19 cellular contexts compared by ENCODE assay signal in the genomic region with DNA sequence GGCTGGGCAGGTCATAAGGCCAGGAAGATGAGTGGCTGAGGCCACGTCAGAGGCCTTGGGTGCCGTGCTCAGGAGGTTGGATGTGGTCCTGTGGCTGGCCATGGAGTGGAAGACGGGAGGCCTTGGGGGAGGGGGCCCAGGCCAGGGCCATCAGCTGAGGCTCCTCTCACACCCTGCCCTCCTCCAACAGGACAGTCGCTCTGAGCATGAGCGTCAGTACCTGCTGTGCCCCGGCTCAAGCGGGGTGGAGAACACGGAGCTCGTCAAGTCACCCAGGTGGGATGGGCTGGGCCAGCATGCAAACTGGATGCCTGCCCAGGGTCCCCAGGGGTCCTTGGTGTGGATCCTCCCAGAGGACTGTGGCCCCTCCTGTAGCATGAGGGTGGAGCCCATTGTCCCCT.
"Had no signal": no experiment of that assay in that cellular context is flagged by ENCODE, and none has a peak within 500 bp of the region (broad histone marks: within the 10 kb centered on the region; RNA-seq: fewer than 3 reads in every experiment).

No MANE protein-coding gene starts in this region.

- H3K27ac ChIP-seq: body of pancreas, colonic mucosa, neural progenitor cell, pancreas, SK-N-MC, transverse colon had no signal

- H3K4me2 ChIP-seq: neural progenitor cell had no signal

- H3K9ac ChIP-seq: neural progenitor cell had no signal

- H3K27me3 ChIP-seq: body of pancreas, colonic mucosa, neural progenitor cell, pancreas, transverse colon had no signal

- H3K36me3 ChIP-seq: neural progenitor cell had no signal

- H3K9me3 Mint-ChIP-seq: activated naive CD8-positive, alpha-beta T cell treated with anti-CD3 and anti-CD28 coated beads for 36 hours; activated T-cell treated with anti-CD3 and anti-CD28 coated beads, Interleukin-2, amount 50 U/mL, for 4 hours; neural progenitor cell; stimulated activated memory B cell treated with anti-CD40 and anti-IgM and Interleukin-4, amounts not matched to agents 10 μg/mL and 1 μg/mL and 100 μg/mL, for 72 hours; T-cell had no signal

- H2AFZ ChIP-seq: neural progenitor cell had no signal

- DNase-seq: activated effector memory CD4-positive, alpha-beta T cell treated with Interleukin-2 at 50 U/mL for 16 hours; activated naive CD8-positive, alpha-beta T cell treated with anti-CD3 and anti-CD28 coated beads for 36 hours; activated T-cell treated with anti-CD3 and anti-CD28 coated beads, Interleukin-2, amount 50 U/mL, for 4 hours; amygdala; caudate nucleus; colonic mucosa; effector CD4-positive, alpha-beta T cell; foreskin fibroblast; hypothalamus; kidney glomerular epithelial cell; Right ventricle myocardium superior; T1000; transverse colon had no signal

- H3K9me3 ChIP-seq: body of pancreas, colonic mucosa, pancreas, transverse colon had no signal

- ATAC-seq: activated T-cell treated with anti-CD3 and anti-CD28 coated beads, Interleukin-2, amount 50 U/mL, for 4 hours; body of pancreas had no signal

- H3K27me3 Mint-ChIP-seq: activated naive CD8-positive, alpha-beta T cell treated with anti-CD3 and anti-CD28 coated beads for 36 hours; stimulated activated memory B cell treated with anti-CD40 and anti-IgM and Interleukin-4, amounts not matched to agents 10 μg/mL and 1 μg/mL and 100 μg/mL, for 72 hours; T-cell had no signal

- H3K4me3 ChIP-seq: body of pancreas, colonic mucosa, neural progenitor cell, pancreas, SK-N-MC, transverse colon had no signal

- H3K4me1 Mint-ChIP-seq: neural progenitor cell; stimulated activated memory B cell treated with anti-CD40 and anti-IgM and Interleukin-4, amounts not matched to agents 10 μg/mL and 1 μg/mL and 100 μg/mL, for 72 hours had no signal

- H3K4me1 ChIP-seq: colonic mucosa, neural progenitor cell, pancreas had no signal

- H3K4me3 Mint-ChIP-seq: activated naive CD8-positive, alpha-beta T cell treated with anti-CD3 and anti-CD28 coated beads for 36 hours; activated T-cell treated with anti-CD3 and anti-CD28 coated beads, Interleukin-2, amount 50 U/mL, for 4 hours; neural progenitor cell; stimulated activated memory B cell treated with anti-CD40 and anti-IgM and Interleukin-4, amounts not matched to agents 10 μg/mL and 1 μg/mL and 100 μg/mL, for 72 hours; T-cell had no signal

- H3K27ac Mint-ChIP-seq: activated naive CD8-positive, alpha-beta T cell treated with anti-CD3 and anti-CD28 coated beads for 36 hours; neural progenitor cell; stimulated activated memory B cell treated with anti-CD40 and anti-IgM and Interleukin-4, amounts not matched to agents 10 μg/mL and 1 μg/mL and 100 μg/mL, for 72 hours; T-cell had no signal
